21 cellular contexts compared by ENCODE assay signal in genomic region chr13:78326608-78327007, GRCh38.
DNase-seq lines count a peak whose midpoint lies in the region; ATAC-seq lines count a peak whose summit lies in the region.
"Had no signal": no experiment of that assay in that cellular context is flagged by ENCODE, and none has a peak within 500 bp of the region (broad histone marks: within the 10 kb centered on the region; RNA-seq: fewer than 3 reads in every experiment).

No MANE protein-coding gene starts in this region.

- DNase-seq in NCI-H2171 treated with DMSO at 0.1 percent for 48 hours (lab: John Stamatoyannopoulos, UW), result peak; percentile 31
- no peak for DNase-seq in NCI-H2171 (lab: John Stamatoyannopoulos, UW)
- DNase-seq in LHCN-M2 (ENCODE audit: low read depth), result peak; percentile 1
- DNase-seq in RKO (ENCODE audit: low spot score), result peak; percentile 66
- peak; percentile 14 for DNase-seq in iris pigment epithelial cell (ENCODE audit: low read depth)
- no peak for DNase-seq in effector CD4-positive, alpha-beta T cell
- no peak for DNase-seq in occipital lobe (lab: John Stamatoyannopoulos, UW)
- DNase-seq: activated CD4-positive, alpha-beta T cell treated with anti-CD3 and anti-CD28 coated beads for 1 hour; activated effector memory CD4-positive, alpha-beta T cell treated with anti-CD3 and anti-CD28 coated beads, Interleukin-2, amount 50 U/mL, for 16 hours; DMS79; foreskin melanocyte; H9; Karpas-422; left colon; nephron progenitor cell; stimulated activated CD4-positive, alpha-beta T cell treated with anti-CD3 and anti-CD28 coated beads, Interleukin-15, amount 100 ng/mL, for 24 hours; stimulated activated naive B cell treated with anti-CD40 and anti-IgM and Interleukin-4, amounts not matched to agents 10 μg/mL and 1 μg/mL and 100 μg/mL, for 72 hours; T1000; upper lobe of left lung had no signal

- ATAC-seq in HG03442 (IDR thresholded peaks at IDR 0.05; ENCODE audit: unreplicated experiment), result no peak
- ATAC-seq: A549; left colon; stimulated activated naive B cell treated with anti-CD40 and anti-IgM and Interleukin-4, amounts not matched to agents 10 μg/mL and 1 μg/mL and 100 μg/mL, for 72 hours had no signal

Comparison
In these comparisons a context has a peak if more than half of its experiments do, and no peak if none do; other contexts are left out.
1. DNase-seq: peak in NCI-H2171 treated with DMSO at 0.1 percent for 48 hours (single experiment), LHCN-M2 (single experiment), RKO (single experiment) and iris pigment epithelial cell (single experiment); none in NCI-H2171 (single experiment), effector CD4-positive, alpha-beta T cell (single experiment) and occipital lobe (single experiment).